36 cellular contexts compared by ENCODE assay signal in the genomic region with DNA sequence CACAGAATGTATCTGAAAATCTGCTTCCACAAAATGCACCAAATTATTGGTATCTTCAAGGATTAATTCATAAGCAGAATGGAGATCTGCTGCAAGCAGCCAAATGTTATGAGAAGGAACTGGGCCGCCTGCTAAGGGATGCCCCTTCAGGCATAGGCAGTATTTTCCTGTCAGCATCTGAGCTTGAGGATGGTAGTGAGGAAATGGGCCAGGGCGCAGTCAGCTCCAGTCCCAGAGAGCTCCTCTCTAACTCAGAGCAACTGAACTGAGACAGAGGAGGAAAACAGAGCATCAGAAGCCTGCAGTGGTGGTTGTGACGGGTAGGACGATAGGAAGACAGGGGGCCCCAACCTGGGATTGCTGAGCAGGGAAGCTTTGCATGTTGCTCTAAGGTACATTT. TPM values are rescaled to one million over a fixed set of nuclear protein-coding genes. Genes with fewer than 3 reads are reported as not detected.
"Had no signal": no experiment of that assay in that cellular context is flagged by ENCODE, and none has a peak within 500 bp of the region (broad histone marks: within the 10 kb centered on the region; RNA-seq: fewer than 3 reads in every experiment).

No MANE protein-coding gene starts in this region.

- H3K9me3 Mint-ChIP-seq: activated CD8-positive, alpha-beta T cell treated with anti-CD3 and anti-CD28 coated beads for 36 hours; activated naive CD4-positive, alpha-beta T cell treated with anti-CD3 and anti-CD28 coated beads, Interleukin-2, amount 50 U/mL, for 24 hours; activated naive CD8-positive, alpha-beta T cell treated with anti-CD3 and anti-CD28 coated beads, Interleukin-2, amount 10 ng/mL, durations not matched to agents 7 days and 5 days; activated T-cell treated with anti-CD3 and anti-CD28 coated beads, Interleukin-2, amount 50 U/mL, for 72 hours; activated T-helper 2 cell treated with anti-CD3 and anti-CD28 coated beads, Interferon-gamma antibody, Interleukin-2, Interleukin-4, amounts not matched to agents 10 μg/mL and 5 μg/mL and 100 μg/mL, durations not matched to agents 14 hours and 24 hours and 36 hours; T-helper 1 cell treated with Interleukin-12 subunit alpha and Interleukin-12 subunit beta and Interleukin-4 antibody, amounts not matched to agents 30 μg/mL and 1 μg/mL, for 36 hours had no signal

- H3K36me3 ChIP-seq: breast epithelium had no signal

- H3K27me3 ChIP-seq: ascending aorta, body of pancreas, breast epithelium, MG63 had no signal

- H3K27me3 Mint-ChIP-seq: activated naive CD4-positive, alpha-beta T cell treated with anti-CD3 and anti-CD28 coated beads, Interleukin-2, amount 50 U/mL, for 24 hours; activated naive CD8-positive, alpha-beta T cell treated with anti-CD3 and anti-CD28 coated beads, Interleukin-2, amount 10 ng/mL, durations not matched to agents 7 days and 5 days had no signal

- H3K4me3 ChIP-seq: ascending aorta, body of pancreas, breast epithelium, MG63, SK-N-MC had no signal

- H3K9me3 ChIP-seq: ascending aorta, body of pancreas, breast epithelium, MG63 had no signal

- H3K27ac Mint-ChIP-seq: activated CD8-positive, alpha-beta T cell treated with anti-CD3 and anti-CD28 coated beads for 36 hours; activated naive CD4-positive, alpha-beta T cell treated with anti-CD3 and anti-CD28 coated beads, Interleukin-2, amount 50 U/mL, for 24 hours; activated naive CD8-positive, alpha-beta T cell treated with anti-CD3 and anti-CD28 coated beads, Interleukin-2, amount 10 ng/mL, durations not matched to agents 7 days and 5 days; activated T-cell treated with anti-CD3 and anti-CD28 coated beads, Interleukin-2, amount 50 U/mL, for 72 hours; activated T-helper 2 cell treated with anti-CD3 and anti-CD28 coated beads, Interferon-gamma antibody, Interleukin-2, Interleukin-4, amounts not matched to agents 10 μg/mL and 5 μg/mL and 100 μg/mL, durations not matched to agents 14 hours and 24 hours and 36 hours; T-helper 1 cell treated with Interleukin-12 subunit alpha and Interleukin-12 subunit beta and Interleukin-4 antibody, amounts not matched to agents 30 μg/mL and 1 μg/mL, for 36 hours had no signal

- ATAC-seq: activated CD8-positive, alpha-beta T cell treated with anti-CD3 and anti-CD28 coated beads for 36 hours; activated T-cell treated with anti-CD3 and anti-CD28 coated beads, Interleukin-2, amount 50 U/mL, for 72 hours; body of pancreas; PC-3 had no signal

- H3K4me3 Mint-ChIP-seq: activated CD8-positive, alpha-beta T cell treated with anti-CD3 and anti-CD28 coated beads for 36 hours; activated naive CD4-positive, alpha-beta T cell treated with anti-CD3 and anti-CD28 coated beads, Interleukin-2, amount 50 U/mL, for 24 hours; activated naive CD8-positive, alpha-beta T cell treated with anti-CD3 and anti-CD28 coated beads, Interleukin-2, amount 10 ng/mL, durations not matched to agents 7 days and 5 days; activated T-cell treated with anti-CD3 and anti-CD28 coated beads, Interleukin-2, amount 50 U/mL, for 72 hours; T-helper 1 cell treated with Interleukin-12 subunit alpha and Interleukin-12 subunit beta and Interleukin-4 antibody, amounts not matched to agents 30 μg/mL and 1 μg/mL, for 36 hours had no signal

- H3K27ac ChIP-seq: ascending aorta, body of pancreas, breast epithelium, SK-N-MC, VCaP had no signal

- H3K4me1 ChIP-seq: ascending aorta, body of pancreas, breast epithelium had no signal

- DNase-seq: activated CD4-positive, alpha-beta T cell treated with anti-CD3 and anti-CD28 coated beads for 1 hour; activated CD4-positive, alpha-beta T cell treated with anti-CD3 and anti-CD28 coated beads for 48 hours; activated CD4-positive, alpha-beta T cell treated with anti-CD3 and anti-CD28 coated beads, Interleukin-2, amount 50 U/mL, for 4 hours; activated CD4-positive, CD25-positive, alpha-beta regulatory T cell; activated CD8-positive, alpha-beta T cell treated with anti-CD3 and anti-CD28 coated beads for 36 hours; activated gamma-delta T cell; activated naive CD4-positive, alpha-beta T cell treated with Interleukin-2 at 50 U/mL for 16 hours; activated naive CD8-positive, alpha-beta T cell treated with anti-CD3 and anti-CD28 coated beads, Interleukin-2, amount 10 ng/mL, durations not matched to agents 7 days and 5 days; activated T-cell treated with anti-CD3 and anti-CD28 coated beads, Interleukin-2, amount 50 U/mL, for 1 hour; activated T-cell treated with anti-CD3 and anti-CD28 coated beads, Interleukin-2, amount 50 U/mL, for 72 hours; amygdala; body of pancreas; cerebellar nuclear complex; Karpas-422; KBM-7; MG63; NCI-H1048; NCI-H1105 treated with DMSO at 0.1 percent for 48 hours; NCI-H1436; NCI-H1694; NCI-H1930; NCI-H2081 treated with DMSO at 0.1 percent for 48 hours; NCI-H345; NCI-H524 treated with DMSO at 0.1 percent for 48 hours; PC-3; Right ventricle myocardium superior had no signal

RNA-seq across cellular contexts. Expression of gene IFIT1B, which starts 38.0 kb away (rescaled TPM):
- total RNA-seq: activated CD8-positive, alpha-beta memory T cell treated with anti-CD3 and anti-CD28 coated beads for 36 hours; activated CD8-positive, alpha-beta T cell treated with anti-CD3 and anti-CD28 coated beads for 36 hours; activated naive CD8-positive, alpha-beta T cell treated with anti-CD3 and anti-CD28 coated beads, Interleukin-2, amount 10 ng/mL, durations not matched to agents 7 days and 5 days; activated T-cell treated with anti-CD3 and anti-CD28 coated beads, Interleukin-2, amount 50 U/mL, for 72 hours; activated T-helper 2 cell treated with anti-CD3 and anti-CD28 coated beads, Interferon-gamma antibody, Interleukin-2, Interleukin-4, amounts not matched to agents 10 μg/mL and 5 μg/mL and 100 μg/mL, durations not matched to agents 14 hours and 24 hours and 36 hours; ascending aorta; body of pancreas; breast epithelium; NCI-H460; PC-3; Right ventricle myocardium superior had no signal
- polyA plus RNA-seq: adipose tissue had no signal
